Comparison of ENCODE assay signal across 8 cellular contexts in genomic region chrX:65667157-65667502, GRCh38. TPM values are rescaled to one million over a fixed set of nuclear protein-coding genes. Genes with fewer than 3 reads are reported as not detected.
DNase-seq lines count a peak whose midpoint lies in the region; ATAC-seq and TF ChIP-seq lines count a peak whose summit lies in the region.

No MANE protein-coding gene starts in this region.

- peaks cover 23 to 34% (median 27%) of the 10 kb centered on the region in 4 donors for H3K4me1 ChIP-seq in esophagus muscularis mucosa
- no peaks in the 10 kb centered on the region for H3K4me1 ChIP-seq in Caco-2
- H3K4me1 ChIP-seq in aorta (ENCODE audit: control insufficient read depth in 1 of 2, insufficient read depth in 2 of 2, low read length in 2 of 2), result no peaks in the 10 kb centered on the region

- POLR2A ChIA-PET in Caco-2 (lab: Charles Lee), result no interaction called here

- H3K4me3 ChIP-seq in NB4 (ENCODE audit: low read depth, low read length) (peak overlapping the region; percentile 50), esophagus muscularis mucosa (peak overlapping the region; percentile 72 to 74 (median 73)), Caco-2 (ENCODE audit: low read depth, low read length) (no peak overlapping the region), aorta (ENCODE audit: low read length in 2 of 2) (no peak overlapping the region)

- H3K27ac ChIP-seq in esophagus muscularis mucosa (replicated peaks in 1 of 4) (peak overlapping the region; percentile 95 to 96 (median 95)), aorta (ENCODE audit: low read depth in 1 of 2, low read length in 2 of 2) (peak overlapping the region in 1 of 2 donors; percentile 36)

- no peak for TF ChIP-seq EP300 in esophagus muscularis mucosa (IDR thresholded peaks at IDR 0.05)

- H3K9me3 ChIP-seq in esophagus muscularis mucosa (peaks cover 0 to 9% (median 0%) of the 10 kb centered on the region in 4 donors), Caco-2 (no peaks in the 10 kb centered on the region), aorta (ENCODE audit: control insufficient read depth, low read length) (no peaks in the 10 kb centered on the region)

- peak overlapping the region; percentile 91 for H3K27ac Mint-ChIP-seq in T-helper 1 cell treated with Interleukin-12 subunit alpha and Interleukin-12 subunit beta and Interleukin-4 antibody, amounts not matched to agents 30 μg/mL and 1 μg/mL, for 36 hours
- peak overlapping the region; percentile 90 for H3K27ac Mint-ChIP-seq in stimulated activated naive CD8-positive, alpha-beta T cell treated with anti-CD3 and anti-CD28 coated beads, Interleukin-15, Interleukin-2, amounts not matched to agents 100 ng/mL and 50 ng/mL, for 24 hours
- H3K27ac Mint-ChIP-seq in Caco-2 (ENCODE audit: unreplicated experiment), result no peak overlapping the region

- WGBS in esophagus muscularis mucosa, result 41% methylated on average over 5 of the region's 6 CpGs
- 0 to 63% methylated on average over 6 of the region's 6 CpGs for WGBS in aorta, 2 donors

- TF ChIP-seq CTCF in NB4 (IDR thresholded peaks at IDR 0.05; ENCODE audit: low read depth, low read length), result no peak
- no peak for TF ChIP-seq CTCF in esophagus muscularis mucosa (IDR thresholded peaks at IDR 0.05)
- TF ChIP-seq CTCF in Caco-2 (IDR thresholded peaks at IDR 0.05; ENCODE audit: insufficient read depth in 1 of 2, low read depth in 1 of 2, low read length in 1 of 2, severe bottlenecking in 1 of 2, unreplicated experiment in 1 of 2), result no peak

- H3K4me1 Mint-ChIP-seq in T-helper 1 cell treated with Interleukin-12 subunit alpha and Interleukin-12 subunit beta and Interleukin-4 antibody, amounts not matched to agents 30 μg/mL and 1 μg/mL, for 36 hours (ENCODE audit: low read depth), result peaks cover 23% of the 10 kb centered on the region
- peaks cover 32% of the 10 kb centered on the region for H3K4me1 Mint-ChIP-seq in stimulated activated naive CD8-positive, alpha-beta T cell treated with anti-CD3 and anti-CD28 coated beads, Interleukin-15, Interleukin-2, amounts not matched to agents 100 ng/mL and 50 ng/mL, for 24 hours (ENCODE audit: low read depth)
- H3K4me1 Mint-ChIP-seq in Caco-2 (ENCODE audit: low read depth, unreplicated experiment), result no peaks in the 10 kb centered on the region

- ATAC-seq in aorta (ENCODE audit: low FRiP score), result no peak

- no TSS peak for BruUV-seq in Caco-2 (replicated peaks; lab: Mats Ljungman, UMichigan)

- peaks cover 4% of the 10 kb centered on the region for H3K9me3 Mint-ChIP-seq in T-helper 1 cell treated with Interleukin-12 subunit alpha and Interleukin-12 subunit beta and Interleukin-4 antibody, amounts not matched to agents 30 μg/mL and 1 μg/mL, for 36 hours
- H3K9me3 Mint-ChIP-seq in stimulated activated naive CD8-positive, alpha-beta T cell treated with anti-CD3 and anti-CD28 coated beads, Interleukin-15, Interleukin-2, amounts not matched to agents 100 ng/mL and 50 ng/mL, for 24 hours, result no peaks in the 10 kb centered on the region
- H3K9me3 Mint-ChIP-seq in Caco-2 (ENCODE audit: unreplicated experiment), result no peaks in the 10 kb centered on the region

- no peak for DNase-seq in T-helper 1 cell
- DNase-seq in NB4 (ENCODE audit: low read depth), result no peak
- no peak for DNase-seq in esophagus muscularis mucosa (ENCODE audit: extremely low spot score)
- DNase-seq in kidney glomerular epithelial cell (lab: John Stamatoyannopoulos, UW), result no peak
- DNase-seq in Caco-2, result no peak
- no peak for DNase-seq in aorta

- H3K36me3 ChIP-seq in esophagus muscularis mucosa (no peaks in the 10 kb centered on the region), Caco-2 (ENCODE audit: control insufficient read depth, insufficient read depth, low read length) (no peaks in the 10 kb centered on the region), aorta (ENCODE audit: control insufficient read depth in 1 of 2, insufficient read depth in 2 of 2, low read length in 1 of 2) (no peaks in the 10 kb centered on the region)

- peak overlapping the region; percentile 81 for H3K4me3 Mint-ChIP-seq in T-helper 1 cell treated with Interleukin-12 subunit alpha and Interleukin-12 subunit beta and Interleukin-4 antibody, amounts not matched to agents 30 μg/mL and 1 μg/mL, for 36 hours
- H3K4me3 Mint-ChIP-seq in stimulated activated naive CD8-positive, alpha-beta T cell treated with anti-CD3 and anti-CD28 coated beads, Interleukin-15, Interleukin-2, amounts not matched to agents 100 ng/mL and 50 ng/mL, for 24 hours, result peak overlapping the region; percentile 75
- H3K4me3 Mint-ChIP-seq in Caco-2 (ENCODE audit: unreplicated experiment), result no peak overlapping the region

- CTCF ChIA-PET in Caco-2 (lab: Charles Lee), result no interaction called here

- intact Hi-C loops in esophagus muscularis mucosa (cut with DNase I), result no loop called here
- intact Hi-C loops in Caco-2 (cut with micrococcal nuclease; ENCODE audit: unreplicated experiment), result no loop called here
- intact Hi-C loops in aorta (cut with DNase I), result loop anchor here (5.0 kb wide), 2 partner anchors 35 to 70 kb away; no protein-coding TSS in a partner anchor

- TF ChIP-seq POLR2A in NB4 (IDR thresholded peaks at IDR 0.05; ENCODE audit: extremely low read depth, insufficient read length), result no peak
- TF ChIP-seq POLR2A in esophagus muscularis mucosa (IDR thresholded peaks at IDR 0.05; ENCODE audit: low read depth), result no peak

- no peaks in the 10 kb centered on the region for H3K27me3 Mint-ChIP-seq in T-helper 1 cell treated with Interleukin-12 subunit alpha and Interleukin-12 subunit beta and Interleukin-4 antibody, amounts not matched to agents 30 μg/mL and 1 μg/mL, for 36 hours (ENCODE audit: low read depth)
- H3K27me3 Mint-ChIP-seq in stimulated activated naive CD8-positive, alpha-beta T cell treated with anti-CD3 and anti-CD28 coated beads, Interleukin-15, Interleukin-2, amounts not matched to agents 100 ng/mL and 50 ng/mL, for 24 hours, result no peaks in the 10 kb centered on the region
- H3K27me3 Mint-ChIP-seq in Caco-2 (ENCODE audit: insufficient read depth, unreplicated experiment), result no peaks in the 10 kb centered on the region

- no peaks in the 10 kb centered on the region for H3K27me3 ChIP-seq in esophagus muscularis mucosa
- no peaks in the 10 kb centered on the region for H3K27me3 ChIP-seq in Caco-2 (replicated peaks; ENCODE audit: control insufficient read depth, insufficient read depth, low read length)
- no peaks in the 10 kb centered on the region for H3K27me3 ChIP-seq in aorta (ENCODE audit: control insufficient read depth in 1 of 2, insufficient read depth in 2 of 2, low read length in 1 of 2)

- H3K36me3 Mint-ChIP-seq in T-helper 1 cell treated with Interleukin-12 subunit alpha and Interleukin-12 subunit beta and Interleukin-4 antibody, amounts not matched to agents 30 μg/mL and 1 μg/mL, for 36 hours (ENCODE audit: low read depth), result peaks cover 34% of the 10 kb centered on the region
- H3K36me3 Mint-ChIP-seq in stimulated activated naive CD8-positive, alpha-beta T cell treated with anti-CD3 and anti-CD28 coated beads, Interleukin-15, Interleukin-2, amounts not matched to agents 100 ng/mL and 50 ng/mL, for 24 hours (ENCODE audit: low read depth), result peaks cover 38% of the 10 kb centered on the region
- no peaks in the 10 kb centered on the region for H3K36me3 Mint-ChIP-seq in Caco-2 (ENCODE audit: insufficient read depth, unreplicated experiment)

RNA-seq across cellular contexts. Expression of gene MSN, which starts 0.3 kb away (rescaled TPM):
- total RNA-seq in esophagus muscularis mucosa (100 to 1,000 TPM; 206 to 311 (median 290) TPM), Caco-2 (2022) (0.07 and 0.23 TPM in 2 replicates), aorta (100 to 1,000 TPM; 374 to 532 TPM)
- 100 to 1,000 TPM; 128 to 160 TPM for polyA plus RNA-seq in aorta

Comparison
In these comparisons a context has a peak if more than half of its experiments do, and no peak if none do; other contexts are left out.
1. H3K4me3 ChIP-seq: peak in NB4 (single experiment) and esophagus muscularis mucosa (4 of 4); none in Caco-2 (single experiment) and aorta (0 of 2).
2. RNA of gene MSN, which starts 0.3 kb away (total RNA-seq): 374 to 532 TPM in aorta and 206 to 311 TPM in esophagus muscularis mucosa; 0.07 to 0.23 TPM in Caco-2; every median in the first group is over 100 times any median in the second.
3. intact Hi-C loops: an anchor here in aorta (5.0 kb wide); none called in esophagus muscularis mucosa and Caco-2.